In genomic region chr7:45001138-45001694, GRCh38 we compare ENCODE assay signal across 7 cellular contexts. TPM values are rescaled to one million over a fixed set of nuclear protein-coding genes. Genes with fewer than 3 reads are reported as not detected.
DNase-seq lines count a peak whose midpoint lies in the region; ATAC-seq and TF ChIP-seq lines count a peak whose summit lies in the region.

No MANE protein-coding gene starts in this region.

- no peaks in the 10 kb centered on the region; the same call in 1 of the 2 replicates for H4K20me1 ChIP-seq in PC-9 (ENCODE audit: insufficient read depth)

- peaks cover 27% of the 10 kb centered on the region for H3K4me1 ChIP-seq in PC-9 (replicated peaks; ENCODE audit: insufficient read depth)

- H3K27ac ChIP-seq in PC-9 = peak overlapping the region; percentile 10

- peak overlapping the region; percentile 98 for H3K27ac Mint-ChIP-seq in activated naive CD4-positive, alpha-beta T cell treated with anti-CD3 and anti-CD28 coated beads, Interleukin-2, amount 50 U/mL, for 24 hours
- H3K27ac Mint-ChIP-seq in immature natural killer cell = peak overlapping the region; percentile 78 to 95 (median 92)

- ATAC-seq in GM18502 (IDR thresholded peaks at IDR 0.05; ENCODE audit: poor library complexity, unreplicated experiment) = peak; percentile 31
- ATAC-seq in HG03025 (IDR thresholded peaks at IDR 0.05; ENCODE audit: low FRiP score, unreplicated experiment) = no peak

- peak overlapping the region; percentile 84 for H3K4me2 ChIP-seq in PC-9

- H3F3A ChIP-seq in PC-9 (ENCODE audit: insufficient read depth, low read depth) = peaks cover 29% of the 10 kb centered on the region

- intact Hi-C loops in PC-9 (cut with micrococcal nuclease; ENCODE audit: unreplicated experiment) = loop anchor here (2.0 kb wide), 2 partner anchors 48 to 152 kb away; partner anchors contain the start of gene H2AZ2

- H3K9me3 ChIP-seq in PC-9 (ENCODE audit: insufficient read depth, low read depth) = no peaks in the 10 kb centered on the region

- H3K36me3 Mint-ChIP-seq in activated naive CD4-positive, alpha-beta T cell treated with anti-CD3 and anti-CD28 coated beads, Interleukin-2, amount 50 U/mL, for 24 hours = peaks cover 11% of the 10 kb centered on the region
- H3K36me3 Mint-ChIP-seq in immature natural killer cell = peaks cover 0 to 6% (median 0%) of the 10 kb centered on the region in 3 donors

- POLR2A ChIA-PET in PC-9 (lab: Charles Lee; ENCODE audit: unreplicated experiment) = interaction anchor here (0.6 to 1.3 kb wide), 6 partner anchors 15 to 110 kb away, joined by 3 to 5 read pairs (median 4); partner anchors contain the start of gene TBRG4

- no peaks in the 10 kb centered on the region for H3K36me3 ChIP-seq in PC-9 (ENCODE audit: low read depth)

- CTCF ChIA-PET in PC-9 (lab: Charles Lee) = interaction anchor here (0.6 to 1.5 kb wide), 2 partner anchors 13 to 135 kb away, joined by 3 to 5 read pairs; no protein-coding TSS in a partner anchor

- H3K9me2 ChIP-seq in PC-9 (ENCODE audit: insufficient read depth) = no peaks in the 10 kb centered on the region

- peaks cover 43% of the 10 kb centered on the region for H3K4me1 Mint-ChIP-seq in activated naive CD4-positive, alpha-beta T cell treated with anti-CD3 and anti-CD28 coated beads, Interleukin-2, amount 50 U/mL, for 24 hours
- H3K4me1 Mint-ChIP-seq in immature natural killer cell = peaks cover 39 to 50% of the 10 kb centered on the region in 2 donors

- no peak overlapping the region; the same call in 1 of the 2 replicates for H2AFZ ChIP-seq in PC-9

- DNase-seq in HFF-Myc (ENCODE audit: extremely low read depth, low read depth) = no peak
- peak; percentile 46 to 78 for DNase-seq in PC-9
- DNase-seq in immature natural killer cell = peak; percentile 31 to 45 (median 32)
- peak; percentile 55 to 73 (median 56) for DNase-seq in stimulated activated CD4-positive, alpha-beta T cell treated with anti-CD3 and anti-CD28 coated beads, TNF-alpha, amount 100 ng/mL, for 24 hours (ENCODE audit: low read depth in 3 of 3)

- peaks cover 41% of the 10 kb centered on the region for H3K79me2 ChIP-seq in PC-9 (ENCODE audit: low read depth)

- H3K27me3 ChIP-seq in PC-9 (ENCODE audit: insufficient read depth, low read depth) = no peaks in the 10 kb centered on the region

- TF ChIP-seq CTCF in HFF-Myc (IDR thresholded peaks at IDR 0.05; ENCODE audit: low read depth, low read length, missing control alignments) = no peak
- no peak for TF ChIP-seq CTCF in PC-9 (conservative IDR thresholded peaks at IDR 0.05)

- H3K4me3 ChIP-seq in HFF-Myc (replicated peaks; ENCODE audit: low read depth, low read length) (peak overlapping the region; percentile 81), PC-9 (peak overlapping the region; percentile 57)

- H3K27me3 Mint-ChIP-seq in activated naive CD4-positive, alpha-beta T cell treated with anti-CD3 and anti-CD28 coated beads, Interleukin-2, amount 50 U/mL, for 24 hours = no peaks in the 10 kb centered on the region
- H3K27me3 Mint-ChIP-seq in immature natural killer cell (ENCODE audit: low read depth in 3 of 3) = peaks cover 4 to 8% (median 5%) of the 10 kb centered on the region in 3 donors

- H3K4me3 Mint-ChIP-seq in activated naive CD4-positive, alpha-beta T cell treated with anti-CD3 and anti-CD28 coated beads, Interleukin-2, amount 50 U/mL, for 24 hours = peak overlapping the region; percentile 95
- peak overlapping the region; percentile 92 to 99 (median 92) for H3K4me3 Mint-ChIP-seq in immature natural killer cell

- no peaks in the 10 kb centered on the region for H3K9me3 Mint-ChIP-seq in activated naive CD4-positive, alpha-beta T cell treated with anti-CD3 and anti-CD28 coated beads, Interleukin-2, amount 50 U/mL, for 24 hours
- no peaks in the 10 kb centered on the region for H3K9me3 Mint-ChIP-seq in immature natural killer cell

- TSS peak; percentile 65 for BruUV-seq in PC-9 (replicated peaks; lab: Mats Ljungman, UMichigan)

RNA-seq across cellular contexts. Expression of gene CCM2, which starts 1.2 kb away (rescaled TPM):
- 48.1 and 54.2 TPM in 2 replicates for total RNA-seq in PC-9 (2021)
- polyA plus RNA-seq in immature natural killer cell = 100 to 1,000 TPM in 2 of 3 donors, 10 to 100 TPM in 1; 60.4 to 120 (median 103) TPM

RNA-seq across cellular contexts. Expression of gene MYO1G, which starts 22.4 kb away (rescaled TPM):
- total RNA-seq in PC-9 (2021) = 0.24 and 0.28 TPM in 2 replicates
- polyA plus RNA-seq in immature natural killer cell = 100 to 1,000 TPM; 139 to 261 (median 139) TPM
